Comparison of ENCODE assay signal across 11 cellular contexts in genomic region chr1:216722841-216723240, GRCh38. TPM values are rescaled to one million over a fixed set of nuclear protein-coding genes. Genes with fewer than 3 reads are reported as not detected.
DNase-seq lines count a peak whose midpoint lies in the region; ATAC-seq, FAIRE-seq and TF ChIP-seq lines count a peak whose summit lies in the region.
"Had no signal": no experiment of that assay in that cellular context is flagged by ENCODE, and none has a peak within 500 bp of the region (broad histone marks: within the 10 kb centered on the region; RNA-seq: fewer than 3 reads in every experiment).

No MANE protein-coding gene starts in this region.

- H3K4me1 ChIP-seq in HepG2 (ENCODE audit: insufficient read depth, low read length), result no peaks in the 10 kb centered on the region
- H3K4me1 ChIP-seq in subcutaneous abdominal adipose tissue (ENCODE audit: control insufficient read depth in 5 of 5, insufficient read depth in 5 of 5, low read length in 5 of 5), result peaks cover 0 to 13% (median 9%) of the 10 kb centered on the region in 5 donors

- H4K20me1 ChIP-seq in HepG2 (ENCODE audit: insufficient read depth, low read length), result no peaks in the 10 kb centered on the region; the same call in 1 of the 2 replicates

- no peak for TF ChIP-seq RAD21 in HepG2 (CRISPR knock-in tag; IDR thresholded peaks at IDR 0.05)

- H3K4me1 Mint-ChIP-seq in brain, result peaks cover 89% of the 10 kb centered on the region
- H3K4me1 Mint-ChIP-seq: activated CD8-positive, alpha-beta memory T cell treated with anti-CD3 and anti-CD28 coated beads, Interleukin-2, amount 10 ng/mL, durations not matched to agents 7 days and 5 days had no signal

- no peaks in the 10 kb centered on the region for H3K9me3 Mint-ChIP-seq in brain

- WGBS in HepG2 (ENCODE audit: low lambda C conversion rate), result 1% methylated on average over 6 of the region's 6 CpGs

- peak overlapping the region; percentile 87 to 95 (median 91) for H3K4me3 Mint-ChIP-seq in brain
- H3K4me3 Mint-ChIP-seq: activated CD8-positive, alpha-beta memory T cell treated with anti-CD3 and anti-CD28 coated beads, Interleukin-2, amount 10 ng/mL, durations not matched to agents 7 days and 5 days had no signal

- TF ChIP-seq POLR2A in HepG2 (IDR thresholded peaks at IDR 0.05; ENCODE audit: insufficient read depth in 1 of 2, low read depth in 2 of 2, low read length in 2 of 2), result no peak

- TF ChIP-seq CTCF in brain (conservative IDR thresholded peaks at IDR 0.05) (no peak), HepG2 (CRISPR knock-in tag; IDR thresholded peaks at IDR 0.05) (no peak)

- H3K9me3 ChIP-seq in HepG2 (ENCODE audit: low read length) (no peaks in the 10 kb centered on the region), subcutaneous abdominal adipose tissue (ENCODE audit: control insufficient read depth in 5 of 5, low read length in 5 of 5) (no peaks in the 10 kb centered on the region)

- FAIRE-seq in HepG2 (lab: Jason Lieb, UNC), result no peak
- FAIRE-seq: colon had no signal

- peak overlapping the region; percentile 24; the same call in 1 of the 2 replicates for H3K4me2 ChIP-seq in HepG2 (ENCODE audit: low read depth, low read length)

- H3K36me3 Mint-ChIP-seq in brain, result no peaks in the 10 kb centered on the region
- H3K36me3 Mint-ChIP-seq: activated CD8-positive, alpha-beta memory T cell treated with anti-CD3 and anti-CD28 coated beads, Interleukin-2, amount 10 ng/mL, durations not matched to agents 7 days and 5 days had no signal

- H3K27me3 ChIP-seq in HepG2 (ENCODE audit: control insufficient read depth in 1 of 2, insufficient read depth in 2 of 2, low read length in 2 of 2) (peaks cover 3 to 16% of the 10 kb centered on the region in 2 experiments; a peak in 3 of 5 replicates), subcutaneous abdominal adipose tissue (ENCODE audit: control insufficient read depth in 5 of 5, insufficient read depth in 4 of 5, low read length in 5 of 5) (peaks cover 7 to 18% (median 16%) of the 10 kb centered on the region in 5 donors)

- H3K4me3 ChIP-seq in HepG2 (replicated peaks in 1 of 3; ENCODE audit: insufficient read depth in 1 of 3, low read depth in 2 of 3, low read length in 3 of 3), result peak overlapping the region in 1 of 3 experiments; percentile 16; a peak in 1 of 6 replicates
- H3K4me3 ChIP-seq in subcutaneous abdominal adipose tissue (ENCODE audit: low read depth in 1 of 5, low read length in 5 of 5), result peak overlapping the region in 4 of 5 donors; percentile 43 to 56 (median 49)

- H3K9ac ChIP-seq in HepG2 (ENCODE audit: insufficient read depth, low read depth, low read length) (no peak overlapping the region), subcutaneous abdominal adipose tissue (ENCODE audit: low read length in 5 of 5) (no peak overlapping the region)

- H2AFZ ChIP-seq in HepG2 (ENCODE audit: low read length), result no peak overlapping the region

- intact Hi-C loops in HepG2 (cut with micrococcal nuclease; ENCODE audit: unreplicated experiment), result no loop called here

- POLR2A ChIA-PET in HepG2 (lab: Yijun Ruan, JAX), result no interaction called here

- no peak for TF ChIP-seq EP300 in HepG2 (IDR thresholded peaks at IDR 0.05; ENCODE audit: low read depth in 2 of 2, low read length in 2 of 2)
- no peak for TF ChIP-seq EP300 in HepG2 (CRISPR knock-in tag; IDR thresholded peaks at IDR 0.05; ENCODE audit: borderline replicate concordance)

- H3K27ac Mint-ChIP-seq in brain, result peak overlapping the region in 3 of 5 experiments; percentile 69 to 95 (median 78)
- H3K27ac Mint-ChIP-seq: activated CD8-positive, alpha-beta memory T cell treated with anti-CD3 and anti-CD28 coated beads, Interleukin-2, amount 10 ng/mL, durations not matched to agents 7 days and 5 days had no signal

- BruUV-seq in HepG2 (replicated peaks; lab: Mats Ljungman, UMichigan), result no TSS peak

- H3K27me3 Mint-ChIP-seq in brain, result peaks cover 15% of the 10 kb centered on the region

- ATAC-seq in HepG2 (no peak; the same call in 2 of the 3 replicates), GM18498 (IDR thresholded peaks at IDR 0.05; ENCODE audit: unreplicated experiment) (no peak), HG03108 (IDR thresholded peaks at IDR 0.05; ENCODE audit: unreplicated experiment) (no peak), GM19395 (IDR thresholded peaks at IDR 0.05; ENCODE audit: unreplicated experiment) (no peak)
- ATAC-seq: activated CD8-positive, alpha-beta memory T cell treated with anti-CD3 and anti-CD28 coated beads, Interleukin-2, amount 10 ng/mL, durations not matched to agents 7 days and 5 days had no signal

- H3K36me3 ChIP-seq in HepG2 (replicated peaks in 1 of 2; ENCODE audit: control insufficient read depth in 1 of 2, insufficient read depth in 2 of 2, low read length in 2 of 2) (no peaks in the 10 kb centered on the region), subcutaneous abdominal adipose tissue (ENCODE audit: control insufficient read depth in 5 of 5, insufficient read depth in 5 of 5, low read length in 5 of 5) (no peaks in the 10 kb centered on the region)

- CTCF ChIA-PET in HepG2 (lab: Yijun Ruan, JAX; ENCODE audit: low intra/inter-chr PET ratio, low total read pairs), result no interaction called here

- in situ Hi-C loops in HepG2 (cut with HindIII; ENCODE audit: extremely low pct_ligation_motif_present, low pct_unique_long_range_greater_than_20kb), result no loop called here

- DNase-seq in DMS153 (lab: John Stamatoyannopoulos, UW), result peak; percentile 68
- DNase-seq in DMS153 treated with DMSO at 0.1 percent for 48 hours (lab: John Stamatoyannopoulos, UW; ENCODE audit: unreplicated experiment), result no peak
- no peak for DNase-seq in HepG2 (ENCODE audit: low spot score)
- DNase-seq: activated CD8-positive, alpha-beta memory T cell treated with anti-CD3 and anti-CD28 coated beads, Interleukin-2, amount 10 ng/mL, durations not matched to agents 7 days and 5 days had no signal

- H3K79me2 ChIP-seq in HepG2 (ENCODE audit: insufficient read depth, low read length), result no peaks in the 10 kb centered on the region

- H3K27ac ChIP-seq in HepG2 (ENCODE audit: extremely low read length, insufficient read depth, low read length) (no peak overlapping the region), subcutaneous abdominal adipose tissue (ENCODE audit: low read depth, low read length) (no peak overlapping the region)
- H3K27ac ChIP-seq: 22Rv1 had no signal

TF ChIP-seq in HepG2, 621 proteins besides CTCF, POLR2A, EP300 and RAD21 (continues in another document):
- TF ChIP-seq BRF2 (CRISPR knock-in tag; IDR thresholded peaks at IDR 0.05) (no peak), ATF4 (CRISPR knock-in tag; IDR thresholded peaks at IDR 0.05) (no peak), REPIN1 (CRISPR knock-in tag; IDR thresholded peaks at IDR 0.05; ENCODE audit: borderline replicate concordance, low read depth) (no peak), MAFG (CRISPR knock-in tag; IDR thresholded peaks at IDR 0.05) (no peak), ZNF12 (CRISPR knock-in tag; IDR thresholded peaks at IDR 0.05) (no peak), ZBTB43 (CRISPR knock-in tag; conservative IDR thresholded peaks at IDR 0.05) (no peak)

RNA-seq across cellular contexts. Expression of gene ESRRG, which starts 0.4 kb away (rescaled TPM):
- polyA plus RNA-seq in brain (ENCODE audit: insufficient read depth, low read depth, low replicate concordance) (4.4 TPM), HepG2 (2011; rRNA removed) (not detected in 2 replicates)
- total RNA-seq in HepG2 (2016; rRNA removed; fragmentation: Illumina TruSeq; extraction: Trizol), result not detected in 2 replicates
- not detected in 2 replicates for total RNA-seq in HepG2 (2016; cell fraction: cytosol; rRNA removed; fragmentation: Illumina TruSeq; extraction: Trizol; ENCODE audit: low read depth)
- not detected in 2 replicates for total RNA-seq in HepG2 (2016; cell fraction: insoluble cytoplasmic fraction; rRNA removed; fragmentation: Illumina TruSeq; extraction: Trizol)
- not detected in 2 replicates for total RNA-seq in HepG2 (2016; cell fraction: membrane; rRNA removed; fragmentation: Illumina TruSeq; extraction: Trizol)
- total RNA-seq in HepG2 (2016; cell fraction: nucleus; rRNA removed; fragmentation: Illumina TruSeq; extraction: Trizol), result not detected in 2 replicates
- polyA plus RNA-seq in HepG2 (2011; cell fraction: cytosol; rRNA removed), result not detected in 2 replicates
- polyA plus RNA-seq in HepG2 (2011; cell fraction: nucleus; rRNA removed), result not detected in 2 replicates
- polyA plus RNA-seq in HepG2 (2012), result not detected in 2 replicates
- polyA plus RNA-seq in HepG2 (2016; cell fraction: cytosol; fragmentation: Illumina TruSeq; extraction: Trizol; ENCODE audit: low read depth), result not detected in 2 replicates
- polyA plus RNA-seq in HepG2 (2016; cell fraction: insoluble cytoplasmic fraction; fragmentation: Illumina TruSeq; extraction: Trizol; ENCODE audit: low read depth), result not detected in 2 replicates
- not detected in 2 replicates for polyA plus RNA-seq in HepG2 (2016; cell fraction: membrane; fragmentation: Illumina TruSeq; extraction: Trizol; ENCODE audit: low read depth)
- polyA plus RNA-seq in HepG2 (2016; cell fraction: nucleus; fragmentation: Illumina TruSeq; extraction: Trizol; ENCODE audit: insufficient read depth, low read depth), result not detected in 2 replicates
- polyA minus RNA-seq in HepG2 (2011; rRNA and poly(A)+ RNA removed; ENCODE audit: low replicate concordance), result 0.65 TPM in 1 of 2 replicates, not detected in the other
- polyA minus RNA-seq in HepG2 (2011; cell fraction: cytosol; rRNA and poly(A)+ RNA removed), result not detected in 2 replicates
- not detected in 2 replicates for polyA minus RNA-seq in HepG2 (2011; cell fraction: nucleus; rRNA and poly(A)+ RNA removed)
- total RNA-seq: activated CD8-positive, alpha-beta memory T cell treated with anti-CD3 and anti-CD28 coated beads, Interleukin-2, amount 10 ng/mL, durations not matched to agents 7 days and 5 days had no signal
